In genomic region chr20:41173161-41173721, GRCh38 we compare ENCODE assay signal across 8 cellular contexts. TPM values are rescaled to one million over a fixed set of nuclear protein-coding genes. Genes with fewer than 3 reads are reported as not detected.
DNase-seq lines count a peak whose midpoint lies in the region; ATAC-seq and TF ChIP-seq lines count a peak whose summit lies in the region.

No MANE protein-coding gene starts in this region.

- DNase-seq in C1 segment of cervical spinal cord (lab: John Stamatoyannopoulos, UW) (peak in 13 of 14 donors; percentile 27 to 86 (median 75)), H7 (peak; percentile 92), NCI-H345 treated with DMSO at 0.1 percent for 48 hours (lab: John Stamatoyannopoulos, UW; ENCODE audit: unreplicated experiment) (peak; percentile 37), dermis blood vessel endothelial cell (peak; percentile 86), lower lobe of right lung (peak; percentile 80)
- peak; percentile 63 to 68 for DNase-seq in activated CD4-positive, alpha-beta T cell treated with anti-CD3 and anti-CD28 coated beads, Interleukin-2, amount 50 U/mL, for 4 hours
- peak in 2 of 3 donors; percentile 41 to 63 for DNase-seq in stimulated activated CD4-positive, alpha-beta T cell treated with anti-CD3 and anti-CD28 coated beads, TNF-alpha, amount 100 ng/mL, for 1 hour (ENCODE audit: low read depth in 3 of 3, low spot score in 1 of 3)

- no peaks in the 10 kb centered on the region for H3K9me3 ChIP-seq in lower lobe of right lung

- H3K36me3 ChIP-seq in H7 (replicated peaks; ENCODE audit: control insufficient read depth, insufficient read depth, low read length) (peaks cover 69% of the 10 kb centered on the region), lower lobe of right lung (peaks cover 89% of the 10 kb centered on the region)

- H3K27me3 ChIP-seq in H7 (ENCODE audit: control insufficient read depth, insufficient read depth, low read length): no peaks in the 10 kb centered on the region
- no peaks in the 10 kb centered on the region for H3K27me3 ChIP-seq in lower lobe of right lung (ENCODE audit: low read depth)

- intact Hi-C loops in lower lobe of right lung (cut with DNase I): loop anchor here (5.0 kb wide), 1 partner anchor 164 kb away; no protein-coding TSS in a partner anchor

- ATAC-seq in lower lobe of right lung (peak; percentile 89 to 90), GM18858 (IDR thresholded peaks at IDR 0.05; ENCODE audit: unreplicated experiment) (no peak)

- peaks cover 46% of the 10 kb centered on the region for H3K4me1 ChIP-seq in lower lobe of right lung

- H3K27ac ChIP-seq in lower lobe of right lung: peak overlapping the region; percentile 68

- peak; percentile 94 for TF ChIP-seq CTCF in lower lobe of right lung (IDR thresholded peaks at IDR 0.05)

- H3K4me3 ChIP-seq in H7 (ENCODE audit: insufficient read depth, low read depth, low read length) (no peak overlapping the region), lower lobe of right lung (no peak overlapping the region)

RNA-seq across cellular contexts. Expression of gene PLCG1, which starts 35.9 kb away (rescaled TPM):
- 132 and 194 TPM in 2 replicates for total RNA-seq in H7 (2014; rRNA removed; shearing (Covaris generic))
- 188 TPM in 2 replicates for total RNA-seq in dermis blood vessel endothelial cell
- total RNA-seq in lower lobe of right lung: 94.0 TPM

Comparison
In these comparisons a context has a peak if more than half of its experiments do, and no peak if none do; other contexts are left out.
1. DNase-seq: peak in every context shown above with its lines; median percentile 92 in H7; 86 in dermis blood vessel endothelial cell; 80 in lower lobe of right lung; 75 in C1 segment of cervical spinal cord; 66 in activated CD4-positive, alpha-beta T cell treated with anti-CD3 and anti-CD28 coated beads, Interleukin-2, amount 50 U/mL, for 4 hours; 52 in stimulated activated CD4-positive, alpha-beta T cell treated with anti-CD3 and anti-CD28 coated beads, TNF-alpha, amount 100 ng/mL, for 1 hour; 37 in NCI-H345 treated with DMSO at 0.1 percent for 48 hours.